21 cellular contexts compared by ENCODE assay signal in the genomic region with DNA sequence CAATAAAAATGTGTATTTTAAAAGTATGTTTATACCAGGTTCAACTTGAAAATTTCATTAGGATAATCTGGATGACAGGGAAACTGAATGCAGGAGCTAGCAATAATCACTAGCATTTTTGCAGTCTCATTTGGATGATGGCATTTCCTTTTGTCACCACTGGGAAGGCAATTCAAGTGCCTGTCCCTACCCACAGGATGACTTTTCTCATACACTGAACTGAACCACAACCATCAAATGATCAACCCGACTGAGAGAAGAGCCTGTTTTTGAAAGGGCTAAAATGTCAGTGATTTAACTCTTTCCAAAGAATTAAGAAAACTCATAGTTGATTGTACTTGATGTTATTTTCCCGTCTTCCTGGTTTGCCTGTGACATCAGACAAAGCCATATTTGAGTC.
A peak's percentile ranks its signal among the peaks of the same experiment; 100 is the strongest.
DNase-seq lines count a peak whose midpoint lies in the region; ATAC-seq, FAIRE-seq and TF ChIP-seq lines count a peak whose summit lies in the region.
"Had no signal": no experiment of that assay in that cellular context is flagged by ENCODE, and none has a peak within 500 bp of the region (broad histone marks: within the 10 kb centered on the region; RNA-seq: fewer than 3 reads in every experiment).

No MANE protein-coding gene starts in this region.

- H3K27me3 ChIP-seq in bronchial epithelial cell (ENCODE audit: control insufficient read depth, insufficient read depth, low read length), result no peaks in the 10 kb centered on the region
- H3K27me3 ChIP-seq in CD4-positive, alpha-beta memory T cell (ENCODE audit: insufficient read depth, low read length), result no peaks in the 10 kb centered on the region
- H3K27me3 ChIP-seq: BLaER1 treated with 17β-estradiol and CSF1 and Interleukin-3, amounts not matched to agents 10 nM and 100 nM; esophagus muscularis mucosa; Peyer's patch had no signal

- no peaks in the 10 kb centered on the region for H3K4me1 Mint-ChIP-seq in CD4-positive, alpha-beta memory T cell
- H3K4me1 Mint-ChIP-seq: naive thymus-derived CD4-positive, alpha-beta T cell had no signal

- CTCF ChIA-PET in A549 (lab: Yijun Ruan, JAX), result interaction anchor here (0.9 to 9.1 kb wide), 8 partner anchors 10 to 321 kb away, joined by 3 to 360 read pairs (median 4); no protein-coding TSS in a partner anchor
- CTCF ChIA-PET in CD4-positive, alpha-beta memory T cell (lab: Charles Lee; ENCODE audit: partially characterized antibody), result interaction anchor here (1.4 to 7.1 kb wide), 3 partner anchors 293 to 317 kb away, joined by 3 to 142 read pairs (median 24); no protein-coding TSS in a partner anchor

- FAIRE-seq in A549 (lab: Jason Lieb, UNC) (no peak), bronchial epithelial cell (lab: Jason Lieb, UNC) (peak; percentile 13)
- FAIRE-seq: GM12892, HTR-8/SVneo had no signal

- H3K27ac ChIP-seq in A549, result no peak overlapping the region
- no peak overlapping the region for H3K27ac ChIP-seq in caudate nucleus (ENCODE audit: low read depth, low read length)
- no peak overlapping the region for H3K27ac ChIP-seq in CD4-positive, alpha-beta memory T cell (ENCODE audit: low read depth, low read length)
- H3K27ac ChIP-seq: BLaER1 treated with 17β-estradiol and CSF1 and Interleukin-3, amounts not matched to agents 10 nM and 100 nM; esophagus muscularis mucosa; Peyer's patch; thoracic aorta had no signal

- POLR2A ChIA-PET in A549 (lab: Yijun Ruan, JAX), result interaction anchor here (0.8 kb wide), 1 partner anchor 248 kb away, joined by 3 read pairs; a partner anchor contains a TSS
- POLR2A ChIA-PET in CD4-positive, alpha-beta memory T cell (lab: Charles Lee; ENCODE audit: partially characterized antibody), result interaction anchor here (1.5 kb wide), 1 partner anchor 317 kb away, joined by 4 read pairs; no protein-coding TSS in a partner anchor

- H3K4me1 ChIP-seq in A549, result no peaks in the 10 kb centered on the region
- no peaks in the 10 kb centered on the region for H3K4me1 ChIP-seq in CD4-positive, alpha-beta memory T cell (ENCODE audit: insufficient read depth, low read length)
- H3K4me1 ChIP-seq: BLaER1 treated with 17β-estradiol and CSF1 and Interleukin-3, amounts not matched to agents 10 nM and 100 nM; esophagus muscularis mucosa; Peyer's patch had no signal

- no peak overlapping the region for H3K4me3 Mint-ChIP-seq in CD4-positive, alpha-beta memory T cell
- H3K4me3 Mint-ChIP-seq: dendritic cell treated with granulocyte-macrophage colony-stimulating factor and Interleukin-4, amounts not matched to agents 40 ng/mL and 50 ng/mL, for 4 days; naive thymus-derived CD4-positive, alpha-beta T cell had no signal

- TF ChIP-seq POLR2A in A549 (IDR thresholded peaks at IDR 0.05; ENCODE audit: low read length), result no peak

- no peaks in the 10 kb centered on the region for H3K9me3 ChIP-seq in A549
- H3K9me3 ChIP-seq in CD4-positive, alpha-beta memory T cell (ENCODE audit: control insufficient read depth in 1 of 2, low read length in 2 of 2), result no peaks in the 10 kb centered on the region
- H3K9me3 ChIP-seq: BLaER1 treated with 17β-estradiol and CSF1 and Interleukin-3, amounts not matched to agents 10 nM and 100 nM; esophagus muscularis mucosa; Peyer's patch; thoracic aorta had no signal

- intact Hi-C loops in CD4-positive, alpha-beta memory T cell (cut with micrococcal nuclease), result no loop called here

- H3K4me3 ChIP-seq in A549 (no peak overlapping the region), bronchial epithelial cell (ENCODE audit: low read depth, low read length) (no peak overlapping the region)
- no peak overlapping the region for H3K4me3 ChIP-seq in CD4-positive, alpha-beta memory T cell (ENCODE audit: low read length in 2 of 2)
- H3K4me3 ChIP-seq: BLaER1 treated with 17β-estradiol and CSF1 and Interleukin-3, amounts not matched to agents 10 nM and 100 nM; esophagus muscularis mucosa; Peyer's patch; thoracic aorta had no signal

- no peak overlapping the region for H3K27ac Mint-ChIP-seq in CD4-positive, alpha-beta memory T cell
- H3K27ac Mint-ChIP-seq: dendritic cell treated with granulocyte-macrophage colony-stimulating factor and Interleukin-4, amounts not matched to agents 40 ng/mL and 50 ng/mL, for 4 days; naive thymus-derived CD4-positive, alpha-beta T cell had no signal

- no peaks in the 10 kb centered on the region for H3K36me3 ChIP-seq in bronchial epithelial cell (ENCODE audit: control insufficient read depth, insufficient read depth, low read length)
- H3K36me3 ChIP-seq in CD4-positive, alpha-beta memory T cell (ENCODE audit: insufficient read depth, low read length), result no peaks in the 10 kb centered on the region
- H3K36me3 ChIP-seq: BLaER1 treated with 17β-estradiol and CSF1 and Interleukin-3, amounts not matched to agents 10 nM and 100 nM; esophagus muscularis mucosa; Peyer's patch; thoracic aorta had no signal

- H3K36me3 Mint-ChIP-seq in CD4-positive, alpha-beta memory T cell, result no peaks in the 10 kb centered on the region
- H3K36me3 Mint-ChIP-seq: naive thymus-derived CD4-positive, alpha-beta T cell had no signal

- DNase-seq in A549 (ENCODE audit: low read depth in 1 of 2, low spot score in 1 of 2) (peak; percentile 9 to 12), EH (ENCODE audit: low read depth) (peak; percentile 18), M059J (ENCODE audit: low read depth) (peak; percentile 16), bronchial epithelial cell (ENCODE audit: low read depth) (no peak), caudate nucleus (lab: John Stamatoyannopoulos, UW) (no peak), SK-N-DZ (ENCODE audit: low spot score) (no peak)
- DNase-seq in CD4-positive, alpha-beta memory T cell, result no peak
- DNase-seq in stimulated activated CD4-positive, alpha-beta T cell treated with anti-CD3 and anti-CD28 coated beads, Interleukin-1b, Interleukin-23, amount 100 ng/mL, for 48 hours, result no peak
- DNase-seq: activated CD4-positive, alpha-beta T cell treated with anti-CD3 and anti-CD28 coated beads, Interleukin-2, amount 50 U/mL, for 4 hours; DMS79 treated with DMSO at 0.1 percent for 48 hours; hypothalamus; naive thymus-derived CD4-positive, alpha-beta T cell; NCI-H2171 treated with DMSO at 0.1 percent for 48 hours; Peyer's patch had no signal

- ATAC-seq in A549, result peak in 1 of 2 experiments; percentile 59; a peak in 3 of 6 replicates
- ATAC-seq: left lobe of liver; naive thymus-derived CD4-positive, alpha-beta T cell had no signal

- TF ChIP-seq CTCF in A549 (IDR thresholded peaks at IDR 0.05) (no peak), bronchial epithelial cell (IDR thresholded peaks at IDR 0.05; ENCODE audit: insufficient read depth, low read length, severe bottlenecking) (no peak)

- no peak for TF ChIP-seq EP300 in A549 (IDR thresholded peaks at IDR 0.05)

- TF ChIP-seq RAD21 in A549 (conservative IDR thresholded peaks at IDR 0.05 in 1 of 2, IDR thresholded peaks at IDR 0.05 in 1 of 2), result no peak

- 44% methylated on average over 2 of the region's 2 CpGs for WGBS in A549 (ENCODE audit: missing lambda C conversion rate)

- peaks cover 29 to 34% of the 10 kb centered on the region in 2 donors for H3K27me3 Mint-ChIP-seq in CD4-positive, alpha-beta memory T cell

- no peak overlapping the region for H3K4me2 ChIP-seq in A549
- H3K4me2 ChIP-seq: BLaER1 treated with 17β-estradiol and CSF1 and Interleukin-3, amounts not matched to agents 10 nM and 100 nM had no signal

- H3K9me3 Mint-ChIP-seq in CD4-positive, alpha-beta memory T cell, result no peaks in the 10 kb centered on the region
- H3K9me3 Mint-ChIP-seq: dendritic cell treated with granulocyte-macrophage colony-stimulating factor and Interleukin-4, amounts not matched to agents 40 ng/mL and 50 ng/mL, for 4 days; naive thymus-derived CD4-positive, alpha-beta T cell had no signal

TF ChIP-seq in A549, 52 proteins besides CTCF, POLR2A, EP300 and RAD21:
- TF ChIP-seq RCOR1 (IDR thresholded peaks at IDR 0.05; ENCODE audit: low read depth, low read length) (no peak), EHF (CRISPR knock-in tag; IDR thresholded peaks at IDR 0.05) (no peak), RNF2 (IDR thresholded peaks at IDR 0.05; ENCODE audit: borderline replicate concordance, low read depth) (no peak), ZNF302 (CRISPR knock-in tag; IDR thresholded peaks at IDR 0.05) (no peak), MAZ (IDR thresholded peaks at IDR 0.05; ENCODE audit: borderline replicate concordance, low read depth, low read length) (no peak), TFCP2L1 (CRISPR knock-in tag; IDR thresholded peaks at IDR 0.05) (no peak), KDM5A (IDR thresholded peaks at IDR 0.05) (no peak), MAFK (IDR thresholded peaks at IDR 0.05; ENCODE audit: partially characterized antibody) (no peak), HDAC2 (IDR thresholded peaks at IDR 0.05) (no peak), MYC (IDR thresholded peaks at IDR 0.05; ENCODE audit: borderline replicate concordance, low read length) (no peak)
- TF ChIP-seq, protein P1, sequence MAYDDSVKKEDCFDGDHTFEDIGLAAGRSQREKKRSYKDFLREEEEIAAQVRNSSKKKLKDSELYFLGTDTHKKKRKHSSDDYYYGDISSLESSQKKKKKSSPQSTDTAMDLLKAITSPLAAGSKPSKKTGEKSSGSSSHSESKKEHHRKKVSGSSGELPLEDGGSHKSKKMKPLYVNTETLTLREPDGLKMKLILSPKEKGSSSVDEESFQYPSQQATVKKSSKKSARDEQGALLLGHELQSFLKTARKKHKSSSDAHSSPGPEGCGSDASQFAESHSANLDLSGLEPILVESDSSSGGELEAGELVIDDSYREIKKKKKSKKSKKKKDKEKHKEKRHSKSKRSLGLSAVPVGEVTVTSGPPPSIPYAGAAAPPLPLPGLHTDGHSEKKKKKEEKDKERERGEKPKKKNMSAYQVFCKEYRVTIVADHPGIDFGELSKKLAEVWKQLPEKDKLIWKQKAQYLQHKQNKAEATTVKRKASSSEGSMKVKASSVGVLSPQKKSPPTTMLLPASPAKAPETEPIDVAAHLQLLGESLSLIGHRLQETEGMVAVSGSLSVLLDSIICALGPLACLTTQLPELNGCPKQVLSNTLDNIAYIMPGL (CRISPR knock-in tag; IDR thresholded peaks at IDR 0.05; ENCODE audit: borderline replicate concordance), result no peak

Comparison
In these comparisons a context has a peak if more than half of its experiments do, and no peak if none do; other contexts are left out.
1. DNase-seq: peak in A549 (2 of 2), EH (single experiment) and M059J (single experiment); none in bronchial epithelial cell (single experiment), caudate nucleus (0 of 61), CD4-positive, alpha-beta memory T cell (0 of 5), stimulated activated CD4-positive, alpha-beta T cell treated with anti-CD3 and anti-CD28 coated beads, Interleukin-1b, Interleukin-23, amount 100 ng/mL, for 48 hours (single experiment) and SK-N-DZ (single experiment).